Comparison of ENCODE assay signal across 26 cellular contexts in genomic region chr3:167973046-167973445, GRCh38.
"Had no signal": no experiment of that assay in that cellular context is flagged by ENCODE, and none has a peak within 500 bp of the region (broad histone marks: within the 10 kb centered on the region; RNA-seq: fewer than 3 reads in every experiment).

No MANE protein-coding gene starts in this region.

- H3K27me3 ChIP-seq: neural progenitor cell, ovary, spleen, suprapubic skin, testis, tibial artery, transverse colon, upper lobe of right lung, uterus had no signal

- H3K4me2 ChIP-seq: neural progenitor cell had no signal

- H3K4me3 ChIP-seq: neural progenitor cell, ovary, prostate gland, skin epidermis, smooth muscle cell, spleen, suprapubic skin, testis, tibial artery, transverse colon, upper lobe of right lung, uterus had no signal

- H3K9ac ChIP-seq: neural progenitor cell, parathyroid adenoma had no signal

- DNase-seq: naive thymus-derived CD4-positive, alpha-beta T cell; natural killer cell; occipital lobe; ovary; right cardiac atrium; spleen; stimulated activated CD4-positive, alpha-beta T cell treated with anti-CD3 and anti-CD28 coated beads, Interleukin-12 subunit alpha, Interleukin-12 subunit beta, amount 100 ng/mL, for 4 hours; stimulated activated CD4-positive, alpha-beta T cell treated with anti-CD3 and anti-CD28 coated beads, Interleukin-1b, Interleukin-23, amount 100 ng/mL, for 48 hours; stimulated activated CD4-positive, alpha-beta T cell treated with anti-CD3 and anti-CD28 coated beads, Interleukin-4, amount 100 ng/mL, for 1 hour; stimulated activated CD4-positive, alpha-beta T cell treated with anti-CD3 and anti-CD28 coated beads, Interleukin-4, amount 100 ng/mL, for 4 hours; stimulated activated CD8-positive, alpha-beta memory T cell treated with anti-CD3 and anti-CD28 coated beads, Interleukin-4, amount 100 ng/mL, for 48 hours; stimulated activated naive CD4-positive, alpha-beta T cell; stimulated activated naive CD8-positive, alpha-beta T cell treated with anti-CD3 and anti-CD28 coated beads, Interleukin-15, amount 100 ng/mL, for 72 hours; stimulated activated naive CD8-positive, alpha-beta T cell treated with anti-CD3 and anti-CD28 coated beads, Interleukin-15, Interleukin-2, amounts not matched to agents 100 U/mL and 50 U/mL, for 24 hours; substantia nigra; testis; tibial artery; transverse colon; upper lobe of right lung; uterus had no signal

- H3K79me2 ChIP-seq: parathyroid adenoma had no signal

- H3K9me3 ChIP-seq: ovary, prostate gland, spleen, suprapubic skin, testis, tibial artery, transverse colon, upper lobe of right lung, uterus had no signal

- H3K27ac ChIP-seq: neural progenitor cell, ovary, parathyroid adenoma, prostate gland, skin epidermis, spleen, suprapubic skin, testis, tibial artery, transverse colon, upper lobe of right lung, uterus had no signal

- H2AFZ ChIP-seq: neural progenitor cell, parathyroid adenoma had no signal

- H3K36me3 ChIP-seq: neural progenitor cell, ovary, prostate gland, spleen, suprapubic skin, tibial artery, transverse colon, upper lobe of right lung, uterus had no signal

- H3K4me1 ChIP-seq: neural progenitor cell, parathyroid adenoma, prostate gland, spleen, testis, upper lobe of right lung, uterus had no signal
